In the genomic region with DNA sequence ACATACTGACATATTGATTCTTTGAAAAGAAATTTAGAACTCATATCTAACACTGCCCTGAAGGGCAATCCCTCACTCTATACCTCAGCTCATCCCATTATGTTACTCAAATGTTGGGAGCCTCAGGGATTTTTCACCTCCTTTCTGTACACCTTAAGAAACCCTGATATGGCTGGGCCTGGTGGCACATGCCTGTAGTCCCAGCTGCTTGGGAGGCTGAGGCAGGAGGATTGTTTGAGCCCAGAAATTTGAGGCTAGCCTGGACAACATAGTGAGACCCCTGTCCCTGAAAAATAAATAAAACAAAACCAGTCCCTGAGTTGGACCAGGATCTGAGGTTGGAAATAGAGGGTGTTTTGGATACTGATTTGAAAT, we compare ENCODE assay signal across 24 cellular contexts. TPM values are rescaled to one million over a fixed set of nuclear protein-coding genes. Genes with fewer than 3 reads are reported as not detected.
"Had no signal": no experiment of that assay in that cellular context is flagged by ENCODE, and none has a peak within 500 bp of the region (broad histone marks: within the 10 kb centered on the region; RNA-seq: fewer than 3 reads in every experiment).

No MANE protein-coding gene starts in this region.

- DNase-seq: dorsolateral prefrontal cortex; effector CD4-positive, alpha-beta T cell; glutamatergic neuron; heart right ventricle; hippocampal formation; left cardiac atrium; midbrain; naive thymus-derived CD4-positive, alpha-beta T cell; stimulated activated CD4-positive, alpha-beta T cell treated with anti-CD3 and anti-CD28 coated beads, Interleukin-4, amount 100 ng/mL, for 24 hours; stimulated activated naive CD4-positive, alpha-beta T cell treated with Interleukin-2 at 50 U/mL for 16 hours; stomach; thyroid gland had no signal

- H3K36me3 Mint-ChIP-seq: neural progenitor cell had no signal

- H3K27me3 Mint-ChIP-seq: progenitor cell of endocrine pancreas had no signal

- ATAC-seq: heart right ventricle; left cardiac atrium; left lung; naive thymus-derived CD4-positive, alpha-beta T cell; sciatic nerve; stimulated activated effector memory CD8-positive, alpha-beta T cell treated with anti-CD3 and anti-CD28 coated beads, Interleukin-12 subunit alpha, Interleukin-12 subunit beta, amount 100 ng/mL, for 72 hours had no signal

- H3K9me3 Mint-ChIP-seq: neural progenitor cell had no signal

- H3K27ac ChIP-seq: dorsolateral prefrontal cortex, esophagus muscularis mucosa, foreskin keratinocyte, heart right ventricle, left lung, neural progenitor cell, parathyroid adenoma, stomach, thyroid gland, vagina had no signal

- H3K4me1 ChIP-seq: esophagus muscularis mucosa, foreskin keratinocyte, heart right ventricle, left lung, neural progenitor cell, parathyroid adenoma, stomach, thyroid gland, vagina had no signal

- H3K4me2 ChIP-seq: neural progenitor cell had no signal

- H3K4me3 ChIP-seq: dorsolateral prefrontal cortex, esophagus muscularis mucosa, heart right ventricle, left lung, neural progenitor cell, stomach, thyroid gland, vagina had no signal

- H3K4me3 Mint-ChIP-seq: nephron; neural progenitor cell; stimulated activated effector memory CD8-positive, alpha-beta T cell treated with anti-CD3 and anti-CD28 coated beads, Interleukin-12 subunit alpha, Interleukin-12 subunit beta, amount 100 ng/mL, for 72 hours had no signal

- H3K4me1 Mint-ChIP-seq: naive thymus-derived CD4-positive, alpha-beta T cell; nephron; stimulated activated effector memory CD8-positive, alpha-beta T cell treated with anti-CD3 and anti-CD28 coated beads, Interleukin-12 subunit alpha, Interleukin-12 subunit beta, amount 100 ng/mL, for 72 hours had no signal

- H2AFZ ChIP-seq: neural progenitor cell, parathyroid adenoma had no signal

- H3K27me3 ChIP-seq: dorsolateral prefrontal cortex, esophagus muscularis mucosa, foreskin keratinocyte, heart right ventricle, left lung, neural progenitor cell, stomach, thyroid gland, vagina had no signal

- H3K79me2 ChIP-seq: parathyroid adenoma had no signal

- H3K27ac Mint-ChIP-seq: naive thymus-derived CD4-positive, alpha-beta T cell; nephron; progenitor cell of endocrine pancreas; stimulated activated effector memory CD8-positive, alpha-beta T cell treated with anti-CD3 and anti-CD28 coated beads, Interleukin-12 subunit alpha, Interleukin-12 subunit beta, amount 100 ng/mL, for 72 hours had no signal

- H3K9me3 ChIP-seq: thyroid gland had no signal

- H3K9ac ChIP-seq: neural progenitor cell, parathyroid adenoma had no signal

- H3K36me3 ChIP-seq: esophagus muscularis mucosa, heart right ventricle, left lung, neural progenitor cell, vagina had no signal

RNA-seq across cellular contexts. Expression of a gene that starts 58.3 kb away (rescaled TPM):
- total RNA-seq: foreskin keratinocyte, lower leg skin, vagina had no signal
- polyA plus RNA-seq: fibroblast of lung; foreskin keratinocyte; naive thymus-derived CD4-positive, alpha-beta T cell had no signal
